In the genomic region with DNA sequence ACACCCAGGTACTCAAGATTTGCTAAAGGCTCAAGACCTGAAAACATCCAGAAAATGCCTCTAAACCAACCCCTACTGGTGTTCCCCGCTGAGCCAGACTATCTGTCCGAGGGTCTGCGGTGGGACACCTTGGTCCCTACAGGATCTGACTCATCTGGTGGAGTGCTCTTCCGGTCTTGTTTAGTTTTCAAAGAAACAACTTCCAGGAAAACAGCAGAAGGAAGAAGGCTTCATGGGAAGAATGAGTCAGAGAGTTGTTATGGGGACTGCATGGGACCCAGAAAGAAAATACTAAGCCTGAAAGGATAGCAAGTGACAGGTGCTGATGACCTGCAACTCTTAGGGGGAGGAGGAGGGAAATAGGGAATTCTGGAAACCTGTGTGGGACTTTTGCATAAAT, we compare ENCODE assay signal across 13 cellular contexts. TPM values are rescaled to one million over a fixed set of nuclear protein-coding genes. Genes with fewer than 3 reads are reported as not detected.
DNase-seq lines count a peak whose midpoint lies in the region; ATAC-seq and TF ChIP-seq lines count a peak whose summit lies in the region.
"Had no signal": no experiment of that assay in that cellular context is flagged by ENCODE, and none has a peak within 500 bp of the region (broad histone marks: within the 10 kb centered on the region; RNA-seq: fewer than 3 reads in every experiment).

No MANE protein-coding gene starts in this region.

- no peaks in the 10 kb centered on the region for H3K9me2 ChIP-seq in PC-3 (replicated peaks; ENCODE audit: low read length)

- POLR2A ChIA-PET in PC-3 (lab: Charles Lee; ENCODE audit: unreplicated experiment), result no interaction called here

- H4K20me1 ChIP-seq in PC-3 (ENCODE audit: low read length) (no peaks in the 10 kb centered on the region), neural progenitor cell (ENCODE audit: low read depth) (no peaks in the 10 kb centered on the region)

- H3K27ac ChIP-seq in PC-3 (ENCODE audit: low read length), result peak overlapping the region; percentile 81
- H3K27ac ChIP-seq in neural progenitor cell, result no peak overlapping the region
- H3K27ac ChIP-seq: KMS-11, parathyroid adenoma had no signal

- intact Hi-C loops in PC-3 (cut with micrococcal nuclease), result no loop called here

- H3K4me2 ChIP-seq in PC-3 (ENCODE audit: low read length) (peak overlapping the region; percentile 4), neural progenitor cell (no peak overlapping the region)
- H3K4me2 ChIP-seq: KMS-11 had no signal

- H3K9ac ChIP-seq in PC-3 (ENCODE audit: low read length), result peak overlapping the region; percentile 34; the same call in 1 of the 2 replicates
- no peak overlapping the region for H3K9ac ChIP-seq in neural progenitor cell
- H3K9ac ChIP-seq: KMS-11, parathyroid adenoma had no signal

- no peaks in the 10 kb centered on the region for H3K27me3 Mint-ChIP-seq in activated CD8-positive, alpha-beta memory T cell treated with anti-CD3 and anti-CD28 coated beads, Interleukin-2, amount 10 ng/mL, durations not matched to agents 7 days and 5 days
- H3K27me3 Mint-ChIP-seq in neural progenitor cell (ENCODE audit: insufficient read depth, low read depth), result peaks cover 9% of the 10 kb centered on the region

- ATAC-seq in activated CD8-positive, alpha-beta memory T cell treated with anti-CD3 and anti-CD28 coated beads, Interleukin-2, amount 10 ng/mL, durations not matched to agents 7 days and 5 days, result peak; percentile 26
- ATAC-seq in PC-3, result no peak
- no peak for ATAC-seq in GM19324 (IDR thresholded peaks at IDR 0.05; ENCODE audit: low FRiP score, unreplicated experiment)

- H3K9me3 ChIP-seq in PC-3 (ENCODE audit: low read length), result no peaks in the 10 kb centered on the region
- H3K9me3 ChIP-seq in neural progenitor cell (ENCODE audit: low read depth), result no peaks in the 10 kb centered on the region
- H3K9me3 ChIP-seq: heart left ventricle had no signal

- peaks cover 35% of the 10 kb centered on the region for H3K4me1 Mint-ChIP-seq in activated CD8-positive, alpha-beta memory T cell treated with anti-CD3 and anti-CD28 coated beads, Interleukin-2, amount 10 ng/mL, durations not matched to agents 7 days and 5 days
- H3K4me1 Mint-ChIP-seq in neural progenitor cell, result peaks cover 19% of the 10 kb centered on the region

- no peaks in the 10 kb centered on the region for H3K27me3 ChIP-seq in PC-3 (ENCODE audit: low read length)
- no peaks in the 10 kb centered on the region for H3K27me3 ChIP-seq in neural progenitor cell
- H3K27me3 ChIP-seq: heart left ventricle had no signal

- H2AFZ ChIP-seq in PC-3 (ENCODE audit: low read length) (no peak overlapping the region), neural progenitor cell (replicated peaks) (no peak overlapping the region)
- H2AFZ ChIP-seq: parathyroid adenoma had no signal

- H3K9me3 Mint-ChIP-seq in activated CD8-positive, alpha-beta memory T cell treated with anti-CD3 and anti-CD28 coated beads, Interleukin-2, amount 10 ng/mL, durations not matched to agents 7 days and 5 days (ENCODE audit: low read depth), result no peaks in the 10 kb centered on the region
- no peaks in the 10 kb centered on the region for H3K9me3 Mint-ChIP-seq in neural progenitor cell

- DNase-seq in activated CD8-positive, alpha-beta memory T cell treated with anti-CD3 and anti-CD28 coated beads, Interleukin-2, amount 10 ng/mL, durations not matched to agents 7 days and 5 days, result no peak
- no peak for DNase-seq in activated CD8-positive, alpha-beta memory T cell treated with anti-CD3 and anti-CD28 coated beads for 24 hours
- no peak for DNase-seq in PC-3
- DNase-seq in astrocyte of the spinal cord (ENCODE audit: low read depth, low spot score), result peak; percentile 55
- no peak for DNase-seq in neural progenitor cell (ENCODE audit: low spot score)
- DNase-seq in putamen (ENCODE audit: low spot score), result no peak
- DNase-seq in NCI-H526 treated with DMSO at 0.1 percent for 48 hours (lab: John Stamatoyannopoulos, UW), result no peak
- DNase-seq: GF-D8, heart left ventricle, NCI-H2029 had no signal

- no peak overlapping the region for H3K4me3 Mint-ChIP-seq in activated CD8-positive, alpha-beta memory T cell treated with anti-CD3 and anti-CD28 coated beads, Interleukin-2, amount 10 ng/mL, durations not matched to agents 7 days and 5 days
- H3K4me3 Mint-ChIP-seq in neural progenitor cell, result no peak overlapping the region

- H3K36me3 ChIP-seq in PC-3 (ENCODE audit: low read depth, low read length), result no peaks in the 10 kb centered on the region
- no peaks in the 10 kb centered on the region for H3K36me3 ChIP-seq in neural progenitor cell
- H3K36me3 ChIP-seq: heart left ventricle had no signal

- H3K4me3 ChIP-seq in PC-3 (ENCODE audit: low read length) (no peak overlapping the region), astrocyte of the spinal cord (ENCODE audit: low read depth, low read length) (no peak overlapping the region), neural progenitor cell (no peak overlapping the region)
- H3K4me3 ChIP-seq: heart left ventricle had no signal

- H3K27ac Mint-ChIP-seq in activated CD8-positive, alpha-beta memory T cell treated with anti-CD3 and anti-CD28 coated beads, Interleukin-2, amount 10 ng/mL, durations not matched to agents 7 days and 5 days, result peak overlapping the region; percentile 86
- H3K27ac Mint-ChIP-seq in neural progenitor cell, result peak overlapping the region; percentile 78

- TF ChIP-seq CTCF in PC-3 (conservative IDR thresholded peaks at IDR 0.05; ENCODE audit: low read depth, low read length) (no peak), astrocyte of the spinal cord (IDR thresholded peaks at IDR 0.05; ENCODE audit: low read depth, low read length) (no peak), neural progenitor cell (IDR thresholded peaks at IDR 0.05) (no peak)

- H3F3A ChIP-seq in PC-3 (ENCODE audit: low read length, unreplicated experiment), result no peaks in the 10 kb centered on the region
- peaks cover 17% of the 10 kb centered on the region for H3F3A ChIP-seq in neural progenitor cell (ENCODE audit: low read depth)

- in situ Hi-C loops in astrocyte of the spinal cord (cut with HindIII; ENCODE audit: low sequenced_read_pairs), result no loop called here

- H3K79me2 ChIP-seq in PC-3 (ENCODE audit: low read length) (no peaks in the 10 kb centered on the region), neural progenitor cell (ENCODE audit: low read depth) (no peaks in the 10 kb centered on the region)
- H3K79me2 ChIP-seq: parathyroid adenoma had no signal

- peaks cover 1% of the 10 kb centered on the region for H3K36me3 Mint-ChIP-seq in activated CD8-positive, alpha-beta memory T cell treated with anti-CD3 and anti-CD28 coated beads, Interleukin-2, amount 10 ng/mL, durations not matched to agents 7 days and 5 days
- no peaks in the 10 kb centered on the region for H3K36me3 Mint-ChIP-seq in neural progenitor cell

- BruUV-seq in PC-3 (replicated peaks; lab: Mats Ljungman, UMichigan), result no TSS peak

- CTCF ChIA-PET in activated CD8-positive, alpha-beta memory T cell treated with anti-CD3 and anti-CD28 coated beads, Interleukin-2, amount 10 ng/mL, durations not matched to agents 7 days and 5 days (lab: Charles Lee), result interaction anchor here (0.9 to 1.6 kb wide), 2 partner anchors 15 to 45 kb away, joined by 3 to 4 read pairs; no protein-coding TSS in a partner anchor
- CTCF ChIA-PET in PC-3 (lab: Charles Lee), result no interaction called here

- peaks cover 32% of the 10 kb centered on the region for H3K4me1 ChIP-seq in PC-3 (ENCODE audit: insufficient read depth, low read length)
- peaks cover 15% of the 10 kb centered on the region for H3K4me1 ChIP-seq in neural progenitor cell
- H3K4me1 ChIP-seq: parathyroid adenoma had no signal

RNA-seq across cellular contexts. Expression of a gene that starts 41.3 kb away (rescaled TPM):
- total RNA-seq in activated CD8-positive, alpha-beta memory T cell treated with anti-CD3 and anti-CD28 coated beads, Interleukin-2, amount 10 ng/mL, durations not matched to agents 7 days and 5 days, result 100 to 1,000 TPM; 118 to 158 TPM
- total RNA-seq in PC-3 (2014; rRNA removed), result 14.8 and 26.0 TPM in 2 replicates
- 13.8 and 15.1 TPM in 2 replicates for total RNA-seq in neural progenitor cell (ENCODE audit: low replicate concordance)
